Comparison of ENCODE assay signal across 2 cellular contexts in genomic region chr1:153543738-153544135, GRCh38.
TF ChIP-seq lines count a peak whose summit lies in the region.

No MANE protein-coding gene starts in this region.

TF ChIP-seq in IMR-90, 13 proteins besides CTCF, POLR2A, EP300 and RAD21:
- TF ChIP-seq RCOR1 (IDR thresholded peaks at IDR 0.05; ENCODE audit: insufficient replicate concordance, low read length): no peak
- no peak for TF ChIP-seq CEBPB (IDR thresholded peaks at IDR 0.05; ENCODE audit: low read depth, low read length)
- no peak for TF ChIP-seq ELK1 (IDR thresholded peaks at IDR 0.05; ENCODE audit: borderline replicate concordance, low read depth, low read length)
- no peak for TF ChIP-seq SMC3 (IDR thresholded peaks at IDR 0.05; ENCODE audit: low read depth, low read length)
- TF ChIP-seq BHLHE40 (IDR thresholded peaks at IDR 0.05; ENCODE audit: low read depth, low read length): no peak
- no peak for TF ChIP-seq FOS (IDR thresholded peaks at IDR 0.05; ENCODE audit: low read depth, low read length)
- TF ChIP-seq USF2 (IDR thresholded peaks at IDR 0.05; ENCODE audit: low read depth, low read length): no peak
- TF ChIP-seq MXI1 (IDR thresholded peaks at IDR 0.05; ENCODE audit: borderline replicate concordance, low read depth, low read length): no peak
- no peak for TF ChIP-seq RFX5 (IDR thresholded peaks at IDR 0.05; ENCODE audit: low read depth, low read length)
- no peak for TF ChIP-seq CHD1 (IDR thresholded peaks at IDR 0.05; ENCODE audit: low read depth, low read length)
- no peak for TF ChIP-seq MAZ (IDR thresholded peaks at IDR 0.05; ENCODE audit: borderline replicate concordance, low read depth, low read length)
- TF ChIP-seq NFE2L2 (IDR thresholded peaks at IDR 0.05; ENCODE audit: low read depth, low read length): no peak
- TF ChIP-seq MAFK (IDR thresholded peaks at IDR 0.05; ENCODE audit: low read depth, low read length): no peak

TF ChIP-seq in WTC11, 78 proteins besides CTCF, POLR2A, EP300 and RAD21:
- TF ChIP-seq JAZF1 (CRISPR knock-in tag; IDR thresholded peaks at IDR 0.05) (no peak), GABPB1 (CRISPR knock-in tag; IDR thresholded peaks at IDR 0.05) (no peak), CREB1 (CRISPR knock-in tag; IDR thresholded peaks at IDR 0.05) (no peak), USF1 (CRISPR knock-in tag; IDR thresholded peaks at IDR 0.05) (no peak)
